Comparison of ENCODE assay signal across 8 cellular contexts in the genomic region with DNA sequence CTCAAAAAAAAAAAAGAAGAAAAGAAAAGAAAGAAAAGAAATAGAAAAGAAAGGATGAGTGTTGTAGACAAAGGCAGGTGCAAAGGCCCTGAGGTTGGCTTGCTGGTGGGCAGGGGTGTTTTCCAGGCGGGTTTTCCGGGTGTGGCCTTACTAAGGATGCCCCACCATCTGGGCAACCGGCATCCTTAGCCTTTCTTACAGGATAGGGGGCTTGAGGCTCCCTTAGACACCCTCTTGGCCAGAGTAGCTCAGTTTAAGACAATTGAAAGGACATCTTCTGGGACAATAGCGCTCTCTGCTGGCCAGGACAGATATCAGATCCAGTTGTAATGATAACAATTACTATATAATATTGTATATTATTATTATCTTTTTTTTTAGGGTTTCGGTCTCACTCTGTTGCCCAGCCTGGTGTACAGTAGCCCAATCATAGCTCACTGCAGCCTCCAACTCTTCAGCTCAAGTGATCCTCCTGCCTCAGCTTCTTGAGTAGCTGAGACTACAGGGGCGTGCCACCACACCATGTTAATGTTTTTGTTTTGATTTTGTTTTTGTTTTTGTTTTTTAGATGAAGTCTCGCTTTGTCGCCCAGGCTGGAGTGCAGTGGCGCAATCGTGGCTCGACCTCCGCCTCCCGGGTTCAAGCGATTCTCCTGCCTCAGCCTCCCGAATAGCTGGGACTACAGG. TPM values are rescaled to one million over a fixed set of nuclear protein-coding genes. Genes with fewer than 3 reads are reported as not detected.
A peak's percentile ranks its signal among the peaks of the same experiment; 100 is the strongest.
DNase-seq lines count a peak whose midpoint lies in the region; ATAC-seq and TF ChIP-seq lines count a peak whose summit lies in the region.

No MANE protein-coding gene starts in this region.

- POLR2A ChIA-PET in naive thymus-derived CD4-positive, alpha-beta T cell (lab: Charles Lee) = interaction anchor here (0.6 to 1.6 kb wide), 8 partner anchors 18 to 389 kb away, joined by 3 to 6 read pairs (median 4); a partner anchor contains a TSS

- no peak overlapping the region for H3K9ac ChIP-seq in colonic mucosa (ENCODE audit: low read depth in 2 of 2, low read length in 2 of 2)

- peaks cover 0 to 5% (median 0%) of the 10 kb centered on the region in 11 donors for H3K9me3 Mint-ChIP-seq in naive thymus-derived CD4-positive, alpha-beta T cell

- intact Hi-C loops in heart right ventricle (cut with DNase I) (loop anchor here in 7 of 10 donors (2.0 to 10.0 kb wide), 6 partner anchors 37 to 215 kb away; a partner anchor contains a TSS), Right ventricle myocardium superior (cut with DNase I) (no loop called here), colonic mucosa (cut with DNase I) (no loop called here), vagina (cut with DNase I) (no loop called here)
- intact Hi-C loops in naive thymus-derived CD4-positive, alpha-beta T cell (cut with micrococcal nuclease) = loop anchor here (1.0 to 10.0 kb wide), 8 partner anchors 17 to 297 kb away; a partner anchor contains a TSS

- peak; percentile 27 to 64 (median 57) for TF ChIP-seq CTCF in heart right ventricle (IDR thresholded peaks at IDR 0.05)
- peak; percentile 54 for TF ChIP-seq CTCF in colonic mucosa (IDR thresholded peaks at IDR 0.05)
- TF ChIP-seq CTCF in vagina (IDR thresholded peaks at IDR 0.05) = peak in 2 of 3 experiments; percentile 33 to 47

- TF ChIP-seq POLR2A in vagina (IDR thresholded peaks at IDR 0.05) = no peak

- H3K27ac Mint-ChIP-seq in naive thymus-derived CD4-positive, alpha-beta T cell = no peak overlapping the region

- H3K36me3 Mint-ChIP-seq in naive thymus-derived CD4-positive, alpha-beta T cell = peaks cover 0 to 2% (median 0%) of the 10 kb centered on the region in 5 donors

- H3K4me1 ChIP-seq in heart right ventricle (peaks cover 3 to 36% (median 28%) of the 10 kb centered on the region in 9 donors), colonic mucosa (peaks cover 12% of the 10 kb centered on the region), vagina (peaks cover 25% of the 10 kb centered on the region)
- H3K4me1 ChIP-seq in naive thymus-derived CD4-positive, alpha-beta T cell (ENCODE audit: control insufficient read depth in 2 of 2, insufficient read depth in 2 of 2, low read length in 2 of 2) = peaks cover 7 to 10% of the 10 kb centered on the region in 2 donors

- no peaks in the 10 kb centered on the region for H3K9me3 ChIP-seq in heart right ventricle
- no peaks in the 10 kb centered on the region for H3K9me3 ChIP-seq in colonic mucosa
- no peaks in the 10 kb centered on the region for H3K9me3 ChIP-seq in naive thymus-derived CD4-positive, alpha-beta T cell (ENCODE audit: control insufficient read depth in 2 of 3, low read length in 3 of 3)
- no peaks in the 10 kb centered on the region for H3K9me3 ChIP-seq in vagina

- peak overlapping the region in 2 of 10 donors; percentile 10 to 16 for H3K4me3 Mint-ChIP-seq in naive thymus-derived CD4-positive, alpha-beta T cell

- H3K27me3 Mint-ChIP-seq in naive thymus-derived CD4-positive, alpha-beta T cell = peaks cover 0 to 11% (median 0%) of the 10 kb centered on the region in 5 donors

- H3K27me3 ChIP-seq in heart right ventricle (no peaks in the 10 kb centered on the region), colonic mucosa (no peaks in the 10 kb centered on the region), vagina (no peaks in the 10 kb centered on the region)
- H3K27me3 ChIP-seq in naive thymus-derived CD4-positive, alpha-beta T cell (ENCODE audit: control insufficient read depth in 2 of 2, insufficient read depth in 2 of 2, low read length in 2 of 2) = no peaks in the 10 kb centered on the region

- peaks cover 22 to 34% (median 29%) of the 10 kb centered on the region in 7 donors for H3K4me1 Mint-ChIP-seq in naive thymus-derived CD4-positive, alpha-beta T cell

- CTCF ChIA-PET in naive thymus-derived CD4-positive, alpha-beta T cell (lab: Charles Lee) = interaction anchor here (0.6 to 4.1 kb wide), 17 partner anchors 8 to 193 kb away, joined by 3 to 35 read pairs (median 3); no protein-coding TSS in a partner anchor

- DNase-seq in heart right ventricle = no peak
- DNase-seq in Right ventricle myocardium superior = no peak
- peak; percentile 39 to 77 for DNase-seq in NCI-H446 (lab: John Stamatoyannopoulos, UW)
- peak; percentile 64 to 74 for DNase-seq in activated CD4-positive, alpha-beta T cell treated with anti-CD3 and anti-CD28 coated beads for 4 hours
- DNase-seq in colonic mucosa = peak; percentile 76
- peak; percentile 22 to 63 (median 54) for DNase-seq in naive thymus-derived CD4-positive, alpha-beta T cell
- no peak for DNase-seq in vagina (ENCODE audit: extremely low spot score in 2 of 2)

- H3K27ac ChIP-seq in heart right ventricle (no peak overlapping the region), colonic mucosa (no peak overlapping the region), vagina (no peak overlapping the region)
- H3K27ac ChIP-seq in naive thymus-derived CD4-positive, alpha-beta T cell (ENCODE audit: low read depth, low read length) = no peak overlapping the region

- peaks cover 0 to 6% (median 0%) of the 10 kb centered on the region in 9 donors for H3K36me3 ChIP-seq in heart right ventricle
- no peaks in the 10 kb centered on the region for H3K36me3 ChIP-seq in colonic mucosa
- H3K36me3 ChIP-seq in naive thymus-derived CD4-positive, alpha-beta T cell (ENCODE audit: control insufficient read depth in 2 of 3, insufficient read depth in 3 of 3, low read length in 3 of 3) = peaks cover 0 to 5% (median 0%) of the 10 kb centered on the region in 3 experiments
- H3K36me3 ChIP-seq in vagina = no peaks in the 10 kb centered on the region

- H3K4me3 ChIP-seq in heart right ventricle (no peak overlapping the region), colonic mucosa (no peak overlapping the region), vagina (no peak overlapping the region)
- no peak overlapping the region for H3K4me3 ChIP-seq in naive thymus-derived CD4-positive, alpha-beta T cell (ENCODE audit: low read length)

- no peak for ATAC-seq in heart right ventricle
- no peak for ATAC-seq in Right ventricle myocardium superior (ENCODE audit: poor library complexity)
- peak; percentile 33 for ATAC-seq in naive thymus-derived CD4-positive, alpha-beta T cell
- ATAC-seq in HG03139 (IDR thresholded peaks at IDR 0.05; ENCODE audit: unreplicated experiment) = no peak

- 41 to 45% methylated on average over 15 of the region's 15 CpGs for WGBS in heart right ventricle, 2 donors

RNA-seq across cellular contexts. Expression of a gene that starts 1.4 kb away (rescaled TPM):
- total RNA-seq in heart right ventricle = 10 to 100 TPM; 24.3 to 33.1 (median 26.5) TPM
- polyA plus RNA-seq in heart right ventricle = 10 to 100 TPM; 43.6 to 92.3 TPM
- total RNA-seq in Right ventricle myocardium superior = 24.8 TPM
- 10 to 100 TPM; 74.9 to 94.1 TPM for total RNA-seq in colonic mucosa
- total RNA-seq in naive thymus-derived CD4-positive, alpha-beta T cell = 10 to 100 TPM; 36.1 to 63.4 (median 54.9) TPM
- polyA plus RNA-seq in naive thymus-derived CD4-positive, alpha-beta T cell = 10 to 100 TPM; 38.0 to 41.8 TPM
- 36.3 TPM for total RNA-seq in vagina

RNA-seq across cellular contexts. Expression of a gene that starts 18.1 kb away (rescaled TPM):
- total RNA-seq in heart right ventricle = 100 to 1,000 TPM; 118 to 206 (median 135) TPM
- polyA plus RNA-seq in heart right ventricle = 100 to 1,000 TPM in 1 of 2 donors, 10 to 100 TPM in 1; 78.9 to 110 TPM
- total RNA-seq in Right ventricle myocardium superior = 180 TPM
- 100 to 1,000 TPM; 450 to 461 TPM for total RNA-seq in colonic mucosa
- 100 to 1,000 TPM; 238 to 340 (median 269) TPM for total RNA-seq in naive thymus-derived CD4-positive, alpha-beta T cell
- 100 to 1,000 TPM in 1 of 2 donors, 10 to 100 TPM in 1; 49.1 to 111 TPM for polyA plus RNA-seq in naive thymus-derived CD4-positive, alpha-beta T cell
- 128 TPM for total RNA-seq in vagina

RNA-seq across cellular contexts. Expression of a gene that starts 45.6 kb away (rescaled TPM):
- 100 to 1,000 TPM; 102 to 129 (median 112) TPM for total RNA-seq in heart right ventricle
- 10 to 100 TPM; 68.1 to 90.3 TPM for polyA plus RNA-seq in heart right ventricle
- total RNA-seq in Right ventricle myocardium superior = 91.7 TPM
- 100 to 1,000 TPM; 143 to 271 TPM for total RNA-seq in colonic mucosa
- total RNA-seq in naive thymus-derived CD4-positive, alpha-beta T cell = 100 to 1,000 TPM; 346 to 515 (median 368) TPM
- 10 to 100 TPM; 91.0 to 99.9 TPM for polyA plus RNA-seq in naive thymus-derived CD4-positive, alpha-beta T cell
- 125 TPM for total RNA-seq in vagina

Comparison
In these comparisons a context has a peak if more than half of its experiments do, and no peak if none do; other contexts are left out.
1. intact Hi-C loops: an anchor here in heart right ventricle (2.0 to 10.0 kb wide) and naive thymus-derived CD4-positive, alpha-beta T cell (1.0 to 10.0 kb wide); none called in Right ventricle myocardium superior, colonic mucosa and vagina.
2. DNase-seq: peak in NCI-H446 (2 of 2), activated CD4-positive, alpha-beta T cell treated with anti-CD3 and anti-CD28 coated beads for 4 hours (2 of 2), colonic mucosa (single experiment) and naive thymus-derived CD4-positive, alpha-beta T cell (9 of 9); none in heart right ventricle (0 of 2), Right ventricle myocardium superior (single experiment) and vagina (0 of 2).
3. Peak in every context shown above with its lines, with median percentiles within 50 percentile points of each other: CTCF ChIP-seq.